In the genomic region with DNA sequence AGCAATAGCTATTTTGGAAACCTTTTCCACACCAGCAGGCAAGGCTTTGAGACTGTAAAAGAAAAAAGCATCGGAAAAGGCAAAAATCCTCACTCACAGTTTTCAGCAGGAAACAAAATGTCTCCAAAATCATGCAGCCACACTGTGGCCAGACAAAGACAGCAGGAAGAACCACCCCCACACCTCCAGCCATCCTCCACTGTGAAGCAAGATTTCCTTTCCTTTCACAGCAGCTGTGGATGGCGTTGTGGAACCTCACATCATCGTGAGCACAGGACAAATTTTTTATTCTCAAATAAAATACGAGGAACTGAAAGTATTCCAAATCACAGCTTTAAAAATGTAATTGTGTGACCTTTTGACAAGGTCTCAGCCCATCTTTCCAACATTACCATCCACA, we compare ENCODE assay signal across 27 cellular contexts.
"Had no signal": no experiment of that assay in that cellular context is flagged by ENCODE, and none has a peak within 500 bp of the region (broad histone marks: within the 10 kb centered on the region; RNA-seq: fewer than 3 reads in every experiment).

No MANE protein-coding gene starts in this region.

- ATAC-seq: activated CD4-positive, alpha-beta T cell treated with anti-CD3 and anti-CD28 coated beads for 36 hours; activated T-cell treated with anti-CD3 and anti-CD28 coated beads, Interleukin-2, amount 50 U/mL, for 4 hours; effector memory CD8-positive, alpha-beta T cell; esophagus mucosa; gastroesophageal sphincter; left ventricle myocardium superior had no signal

- FAIRE-seq: endothelial cell of umbilical vein, islet of Langerhans had no signal

- H3K4me1 ChIP-seq: adrenal gland, ascending aorta, colonic mucosa, gastroesophageal sphincter had no signal

- H3K4me3 ChIP-seq: adrenal gland, ascending aorta, colonic mucosa, dorsolateral prefrontal cortex, gastroesophageal sphincter, sigmoid colon had no signal

- H3K27ac ChIP-seq: adrenal gland, ascending aorta, brain microvascular endothelial cell, colonic mucosa, gastroesophageal sphincter, sigmoid colon had no signal

- H3K27me3 ChIP-seq: adrenal gland, ascending aorta, brain microvascular endothelial cell, colonic mucosa, dorsolateral prefrontal cortex, gastroesophageal sphincter, sigmoid colon had no signal

- DNase-seq: activated B cell treated with CpG ODN at 0.5 μM for 24 hours; activated CD4-positive, alpha-beta T cell treated with anti-CD3 and anti-CD28 coated beads for 36 hours; activated CD4-positive, alpha-beta T cell treated with anti-CD3 and anti-CD28 coated beads, Interleukin-2, amount 50 U/mL, for 4 hours; activated CD8-positive, alpha-beta memory T cell treated with anti-CD3 and anti-CD28 coated beads, Interleukin-2, amount 50 U/mL, for 48 hours; activated naive CD4-positive, alpha-beta T cell; activated T-cell treated with anti-CD3 and anti-CD28 coated beads, Interleukin-2, amount 50 U/mL, for 4 hours; adrenal gland; brain microvascular endothelial cell; central memory CD4-positive, alpha-beta T cell; colonic mucosa; effector memory CD8-positive, alpha-beta T cell; head of caudate nucleus; hypothalamus; left ventricle myocardium superior; mammary epithelial cell; midbrain; retina; sigmoid colon; stimulated activated CD4-positive, alpha-beta T cell treated with anti-CD3 and anti-CD28 coated beads, Interleukin-2, amount 100 ng/mL, for 48 hours; stimulated activated naive CD4-positive, alpha-beta T cell treated with Interleukin-2 at 50 U/mL for 16 hours; T1000 had no signal

- H3K36me3 ChIP-seq: adrenal gland, ascending aorta, brain microvascular endothelial cell, colonic mucosa, gastroesophageal sphincter, sigmoid colon had no signal

- H3K9me3 ChIP-seq: adrenal gland, ascending aorta, colonic mucosa, gastroesophageal sphincter, sigmoid colon had no signal
